In the genomic region with DNA sequence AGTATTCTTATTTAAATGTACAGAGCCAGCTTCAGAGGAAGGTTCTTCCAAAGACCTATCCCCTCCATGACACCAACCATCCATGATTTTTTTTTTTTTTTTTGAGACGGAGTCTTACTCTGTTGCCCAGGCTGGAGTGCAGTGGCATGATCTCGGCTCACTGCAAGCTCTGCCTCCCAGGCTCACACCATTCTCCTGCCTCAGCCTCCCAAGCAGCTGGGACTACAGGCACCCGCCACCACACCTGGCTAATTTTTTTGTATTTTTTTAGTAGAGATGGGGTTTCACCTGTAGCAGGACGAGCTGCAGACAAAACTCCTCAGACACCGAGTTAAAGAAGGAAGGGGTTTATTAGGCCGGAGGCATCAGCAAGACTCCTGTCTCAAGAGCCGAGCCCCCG, we compare ENCODE assay signal across 1 cellular context. TPM values are rescaled to one million over a fixed set of nuclear protein-coding genes. Genes with fewer than 3 reads are reported as not detected.
"Had no signal": no experiment of that assay in that cellular context is flagged by ENCODE, and none has a peak within 500 bp of the region (broad histone marks: within the 10 kb centered on the region; RNA-seq: fewer than 3 reads in every experiment).

No MANE protein-coding gene starts in this region.

RNA-seq across cellular contexts. Expression of a gene that starts 51.7 kb away (rescaled TPM):
- polyA plus RNA-seq: neural cell had no signal
